ENCODE assay signal across 16 cellular contexts in the genomic region with DNA sequence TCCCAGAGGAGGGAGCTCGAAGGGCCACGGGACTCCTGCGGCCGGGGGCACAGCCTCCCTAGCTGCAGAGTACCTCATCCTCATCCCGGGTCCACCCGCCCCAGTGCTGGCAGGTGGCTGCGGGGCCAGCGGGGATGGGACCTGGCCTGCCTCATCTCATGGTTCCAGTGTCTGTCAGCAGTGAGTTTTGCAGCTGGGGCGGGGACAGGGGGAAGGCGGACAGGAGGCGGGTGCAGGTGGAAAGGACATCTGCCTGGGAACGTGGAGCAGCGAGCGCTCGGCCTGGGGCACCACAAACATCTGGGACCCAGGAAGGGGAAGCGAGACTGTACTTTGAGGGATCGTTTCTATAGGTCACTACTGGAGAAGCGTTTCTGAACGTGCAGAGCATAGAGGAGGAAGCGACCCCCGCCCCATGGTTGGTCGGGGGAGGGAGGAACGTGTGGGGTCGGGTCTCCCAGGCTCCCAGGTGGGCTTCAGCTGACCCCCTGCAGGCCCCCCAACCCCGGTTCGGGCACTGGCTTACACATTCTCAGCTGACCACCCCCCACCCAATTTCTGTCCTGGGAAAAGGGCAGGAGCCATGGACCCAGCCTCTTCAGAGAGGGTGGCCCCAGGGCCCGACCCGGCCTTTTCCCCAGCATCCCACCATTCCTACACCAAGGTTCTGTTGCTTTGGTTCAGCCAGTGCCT. TPM values are rescaled to one million over a fixed set of nuclear protein-coding genes. Genes with fewer than 3 reads are reported as not detected.
A peak's percentile ranks its signal among the peaks of the same experiment; 100 is the strongest.
DNase-seq lines count a peak whose midpoint lies in the region; ATAC-seq, FAIRE-seq and TF ChIP-seq lines count a peak whose summit lies in the region.
"Had no signal": no experiment of that assay in that cellular context is flagged by ENCODE, and none has a peak within 500 bp of the region (broad histone marks: within the 10 kb centered on the region; RNA-seq: fewer than 3 reads in every experiment).

No MANE protein-coding gene starts in this region.

- H3K4me1 ChIP-seq in K562 (replicated peaks in 1 of 2; ENCODE audit: control insufficient read depth in 2 of 2, insufficient read depth in 2 of 2, low read length in 2 of 2) (peaks cover 0 to 70% of the 10 kb centered on the region in 2 experiments; a peak in 4 of 5 replicates), neural progenitor cell (peaks cover 36% of the 10 kb centered on the region)

- peaks cover 21% of the 10 kb centered on the region for H3K27me3 Mint-ChIP-seq in neural progenitor cell (ENCODE audit: insufficient read depth, low read depth)
- peaks cover 4 to 32% of the 10 kb centered on the region in 2 donors for H3K27me3 Mint-ChIP-seq in effector memory CD8-positive, alpha-beta T cell

- H3K36me3 ChIP-seq in H7 (replicated peaks; ENCODE audit: control insufficient read depth, insufficient read depth, low read length) = no peaks in the 10 kb centered on the region
- no peaks in the 10 kb centered on the region for H3K36me3 ChIP-seq in K562 (ENCODE audit: control insufficient read depth, insufficient read depth, low read length)
- H3K36me3 ChIP-seq in neural progenitor cell = no peaks in the 10 kb centered on the region
- H3K36me3 ChIP-seq: esophagus squamous epithelium, MG63 had no signal

- H3K4me1 Mint-ChIP-seq in neural progenitor cell = peaks cover 34% of the 10 kb centered on the region
- peaks cover 0 to 2% of the 10 kb centered on the region in 2 donors for H3K4me1 Mint-ChIP-seq in effector memory CD8-positive, alpha-beta T cell (ENCODE audit: low read depth in 2 of 2)

- H3K4me2 ChIP-seq in K562 (ENCODE audit: insufficient read depth, low read length) (no peak overlapping the region), neural progenitor cell (no peak overlapping the region)

- no peak for TF ChIP-seq EP300 in K562 (IDR thresholded peaks at IDR 0.05; ENCODE audit: low read length)

- TF ChIP-seq CTCF in K562 (IDR thresholded peaks at IDR 0.05 in 2 of 3, conservative IDR thresholded peaks at IDR 0.05 in 1 of 3; ENCODE audit: insufficient read depth in 2 of 3, low read depth in 1 of 3, low read length in 3 of 3) (no peak), neural progenitor cell (IDR thresholded peaks at IDR 0.05) (no peak)

- TF ChIP-seq POLR2A in K562 (conservative IDR thresholded peaks at IDR 0.05) = no peak

- no peak for TF ChIP-seq RAD21 in K562 (CRISPR knock-in tag; conservative IDR thresholded peaks at IDR 0.05 in 1 of 2, IDR thresholded peaks at IDR 0.05 in 1 of 2)

- no peak for FAIRE-seq in K562 (lab: Jason Lieb, UNC)

- H3F3A ChIP-seq in neural progenitor cell (ENCODE audit: low read depth) = peaks cover 5% of the 10 kb centered on the region

- in situ Hi-C loops in K562 (cut with MboI) = no loop called here

- H3K9me3 Mint-ChIP-seq in neural progenitor cell = no peaks in the 10 kb centered on the region
- no peaks in the 10 kb centered on the region for H3K9me3 Mint-ChIP-seq in effector memory CD8-positive, alpha-beta T cell

- CTCF ChIA-PET in K562 (lab: Yijun Ruan, JAX; ENCODE audit: low intra/inter-chr PET ratio) = no interaction called here

- H2AFZ ChIP-seq in K562 (ENCODE audit: low read depth, low read length) (no peak overlapping the region), neural progenitor cell (replicated peaks) (no peak overlapping the region)

- no peaks in the 10 kb centered on the region for H3K79me2 ChIP-seq in K562 (ENCODE audit: control insufficient read depth, insufficient read depth, low read length)
- H3K79me2 ChIP-seq in neural progenitor cell (ENCODE audit: low read depth) = no peaks in the 10 kb centered on the region

- peak overlapping the region; percentile 63 for H3K27ac Mint-ChIP-seq in neural progenitor cell
- H3K27ac Mint-ChIP-seq in effector memory CD8-positive, alpha-beta T cell = no peak overlapping the region
- H3K27ac Mint-ChIP-seq: B cell had no signal

- no TSS peak for BruUV-seq in K562 (replicated peaks; lab: Mats Ljungman, UMichigan)

- intact Hi-C loops in K562 (cut with micrococcal nuclease) = no loop called here

- H3K9ac ChIP-seq in K562 (ENCODE audit: insufficient read depth in 1 of 2, low read depth in 2 of 2, low read length in 2 of 2) = peak overlapping the region in 1 of 2 experiments; percentile 35; a peak in 1 of 4 replicates
- H3K9ac ChIP-seq in neural progenitor cell = no peak overlapping the region

- H3K9me1 ChIP-seq in K562 (ENCODE audit: control insufficient read depth, insufficient read depth, low read length) = no peaks in the 10 kb centered on the region

- whole genome bisulfite sequencing in K562 (ENCODE audit: insufficient coverage, low coverage, missing lambda C conversion rate) = 10% methylated on average over 13 of the region's 28 CpGs

- no peak for ATAC-seq in K562
- no peak for ATAC-seq in effector memory CD8-positive, alpha-beta T cell (replicated peaks)
- ATAC-seq in HG03045 (IDR thresholded peaks at IDR 0.05; ENCODE audit: unreplicated experiment) = no peak

- POLR2A ChIA-PET in K562 (lab: Yijun Ruan, JAX) = no interaction called here

- H3K4me3 Mint-ChIP-seq in neural progenitor cell = no peak overlapping the region
- H3K4me3 Mint-ChIP-seq in effector memory CD8-positive, alpha-beta T cell = no peak overlapping the region
- H3K4me3 Mint-ChIP-seq: B cell had no signal

- no peak overlapping the region for H3K4me3 ChIP-seq in H7 (ENCODE audit: insufficient read depth, low read depth, low read length)
- no peak overlapping the region for H3K4me3 ChIP-seq in K562
- no peak overlapping the region for H3K4me3 ChIP-seq in neural progenitor cell
- H3K4me3 ChIP-seq: esophagus squamous epithelium, MG63 had no signal

- DNase-seq in H7 (peak; percentile 85), NAMALWA (ENCODE audit: low spot score) (peak; percentile 61), K562 (ENCODE audit: extremely low read depth in 1 of 4, low spot score in 3 of 4) (peak in 1 of 4 experiments; percentile 14), neural progenitor cell (ENCODE audit: low spot score) (no peak), hypothalamus (lab: John Stamatoyannopoulos, UW) (no peak)
- DNase-seq in effector memory CD8-positive, alpha-beta T cell = no peak
- DNase-seq: activated CD8-positive, alpha-beta memory T cell treated with anti-CD3 and anti-CD28 coated beads for 24 hours; DMS153; esophagus squamous epithelium; glutamatergic neuron; mesendoderm; MG63; NCI-H2107; trophoblast cell had no signal

- H3K27ac ChIP-seq in K562 (ENCODE audit: extremely low read depth, low read depth, low read length) (no peak overlapping the region), neural progenitor cell (no peak overlapping the region)

- no peaks in the 10 kb centered on the region for H3K9me3 ChIP-seq in K562 (replicated peaks; ENCODE audit: control insufficient read depth, insufficient read depth, low read depth, low read length)
- H3K9me3 ChIP-seq in neural progenitor cell (ENCODE audit: low read depth) = no peaks in the 10 kb centered on the region
- H3K9me3 ChIP-seq: esophagus squamous epithelium, MG63 had no signal

- no peaks in the 10 kb centered on the region for H4K20me1 ChIP-seq in K562 (replicated peaks; ENCODE audit: control insufficient read depth, insufficient read depth, low read length)
- H4K20me1 ChIP-seq in neural progenitor cell (ENCODE audit: low read depth) = no peaks in the 10 kb centered on the region

- H3K27me3 ChIP-seq in H7 (ENCODE audit: control insufficient read depth, insufficient read depth, low read length) = no peaks in the 10 kb centered on the region
- H3K27me3 ChIP-seq in K562 (ENCODE audit: control insufficient read depth in 2 of 2, insufficient read depth in 2 of 2, low read length in 2 of 2) = no peaks in the 10 kb centered on the region
- H3K27me3 ChIP-seq in neural progenitor cell = no peaks in the 10 kb centered on the region
- H3K27me3 ChIP-seq: MG63 had no signal

- peaks cover 4% of the 10 kb centered on the region for H3K36me3 Mint-ChIP-seq in neural progenitor cell
- H3K36me3 Mint-ChIP-seq in effector memory CD8-positive, alpha-beta T cell (ENCODE audit: insufficient read depth) = no peaks in the 10 kb centered on the region

TF ChIP-seq in K562, 482 proteins besides CTCF, POLR2A, EP300 and RAD21:
- TF ChIP-seq, protein P1, sequence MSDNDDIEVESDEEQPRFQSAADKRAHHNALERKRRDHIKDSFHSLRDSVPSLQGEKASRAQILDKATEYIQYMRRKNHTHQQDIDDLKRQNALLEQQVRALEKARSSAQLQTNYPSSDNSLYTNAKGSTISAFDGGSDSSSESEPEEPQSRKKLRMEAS (CRISPR knock-in tag; IDR thresholded peaks at IDR 0.05) = peak; percentile 32; the same call in 1 of the 2 replicates
- no peak for TF ChIP-seq SRF (CRISPR knock-in tag; IDR thresholded peaks at IDR 0.05)

RNA-seq across cellular contexts. Expression of a gene that starts 56.5 kb away (rescaled TPM):
- 32.2 and 33.3 TPM in 2 replicates for total RNA-seq in H7 (2014; rRNA removed; shearing (Covaris generic))
- total RNA-seq in K562 (2011; cell fraction: chromatin; rRNA removed; ENCODE audit: low replicate concordance) = 19.9 and 65.7 TPM in 2 replicates
- total RNA-seq in K562 (2011; cell fraction: nucleolus; rRNA removed) = 52.4 and 65.7 TPM in 2 replicates
- total RNA-seq in K562 (2011; cell fraction: nucleoplasm; rRNA removed) = 25.2 and 35.0 TPM in 2 replicates
- total RNA-seq in K562 (2014; rRNA removed) (7.1 and 12.0 TPM in 2 replicates), K562 (2014; rRNA removed; fragmentation: Illumina TruSeq; extraction: Trizol) (0.69 and 0.73 TPM in 2 replicates), K562 (2015; rRNA removed; fragmentation: Illumina TruSeq; extraction: Trizol) (2.3 and 2.8 TPM in 2 replicates), K562 (2021) (26.7 and 31.4 TPM in 2 replicates), neural progenitor cell (ENCODE audit: low replicate concordance) (11.7 and 32.4 TPM in 2 replicates)
- polyA plus RNA-seq in K562 (2011; rRNA removed) (1.2 and 2.2 TPM in 2 replicates), K562 (2014; fragmentation: Illumina TruSeq; extraction: Trizol) (2.6 and 6.3 TPM in 2 replicates), K562 (2014; fragmentation: Nextera tagmentation; extraction: Ambion mirVana) (under 1 TPM; 0.03 to 0.04 TPM), K562 (2014; rRNA removed) (8.2 and 8.6 TPM in 2 replicates)
- 2.9 and 4.9 TPM in 2 replicates for polyA plus RNA-seq in K562 (2011; cell fraction: cytosol; rRNA removed)
- 13.3 and 22.9 TPM in 2 replicates for polyA plus RNA-seq in K562 (2011; cell fraction: nucleus; rRNA removed)
- polyA plus RNA-seq in K562 (2012) = 10.2 and 14.1 TPM in 2 replicates
- polyA minus RNA-seq in K562 (2011; rRNA and poly(A)+ RNA removed) = 2.0 and 2.8 TPM in 2 replicates
- 35.0 and 45.4 TPM in 2 replicates for polyA minus RNA-seq in K562 (2011; cell fraction: cytosol; rRNA and poly(A)+ RNA removed)
- polyA minus RNA-seq in K562 (2011; cell fraction: nucleus; rRNA and poly(A)+ RNA removed) = 15.9 and 18.9 TPM in 2 replicates

Comparison
In these comparisons a context has a peak if more than half of its experiments do, and no peak if none do; other contexts are left out.
1. DNase-seq: peak in H7 (single experiment) and NAMALWA (single experiment); none in neural progenitor cell (single experiment), effector memory CD8-positive, alpha-beta T cell (0 of 3) and hypothalamus (0 of 51).